In genomic region chr7:583410-584121, GRCh38 we compare ENCODE assay signal across 16 cellular contexts.
DNase-seq lines count a peak whose midpoint lies in the region; ATAC-seq and TF ChIP-seq lines count a peak whose summit lies in the region.
"Had no signal": no experiment of that assay in that cellular context is flagged by ENCODE, and none has a peak within 500 bp of the region (broad histone marks: within the 10 kb centered on the region; RNA-seq: fewer than 3 reads in every experiment).

No MANE protein-coding gene starts in this region.

- CTCF ChIA-PET in A673 (lab: Charles Lee) = no interaction called here

- H3K27ac ChIP-seq in KOPT-K1 (ENCODE audit: low read depth, low read length, poor library complexity, severe bottlenecking) (peak overlapping the region; percentile 77), A673 (ENCODE audit: low read depth, low read length, poor library complexity, severe bottlenecking) (no peak overlapping the region)
- H3K27ac ChIP-seq: A549, coronary artery, left lung had no signal

- H3K36me3 Mint-ChIP-seq in activated CD4-positive, alpha-beta T cell treated with anti-CD3 and anti-CD28 coated beads, Interleukin-2, amount 10 ng/mL, durations not matched to agents 24 days and 14 days (ENCODE audit: low read depth) = peaks cover 39% of the 10 kb centered on the region
- H3K36me3 Mint-ChIP-seq in central memory CD8-positive, alpha-beta T cell (ENCODE audit: insufficient read depth) = peaks cover 13% of the 10 kb centered on the region
- H3K36me3 Mint-ChIP-seq in progenitor cell of endocrine pancreas (ENCODE audit: insufficient read depth) = peaks cover 38% of the 10 kb centered on the region

- no peak overlapping the region for H3K4me3 ChIP-seq in A673 (ENCODE audit: low read depth, low read length, poor library complexity, severe bottlenecking)
- H3K4me3 ChIP-seq: A549, coronary artery, HAP-1, left lung had no signal

- H3K36me3 ChIP-seq in KOPT-K1 (ENCODE audit: insufficient read depth, low read length) = peaks cover 66% of the 10 kb centered on the region; the same call in 1 of the 2 replicates
- no peaks in the 10 kb centered on the region for H3K36me3 ChIP-seq in A673 (ENCODE audit: insufficient read depth, low read length, poor library complexity, severe bottlenecking)
- H3K36me3 ChIP-seq: HAP-1 had no signal

- peak; percentile 37 for ATAC-seq in central memory CD8-positive, alpha-beta T cell (replicated peaks; ENCODE audit: extremely low read depth, poor library complexity, severe bottlenecking)
- ATAC-seq in HG03571 (IDR thresholded peaks at IDR 0.05; ENCODE audit: unreplicated experiment) = no peak
- ATAC-seq: A549 had no signal

- H3K27ac Mint-ChIP-seq in activated CD4-positive, alpha-beta T cell treated with anti-CD3 and anti-CD28 coated beads, Interleukin-2, amount 10 ng/mL, durations not matched to agents 24 days and 14 days = peak overlapping the region; percentile 98
- H3K27ac Mint-ChIP-seq in central memory CD8-positive, alpha-beta T cell (ENCODE audit: low read depth) = peak overlapping the region; percentile 93
- peak overlapping the region; percentile 74 for H3K27ac Mint-ChIP-seq in progenitor cell of endocrine pancreas

- no peaks in the 10 kb centered on the region for H3K27me3 Mint-ChIP-seq in activated CD4-positive, alpha-beta T cell treated with anti-CD3 and anti-CD28 coated beads, Interleukin-2, amount 10 ng/mL, durations not matched to agents 24 days and 14 days
- no peaks in the 10 kb centered on the region for H3K27me3 Mint-ChIP-seq in central memory CD8-positive, alpha-beta T cell
- H3K27me3 Mint-ChIP-seq in progenitor cell of endocrine pancreas = no peaks in the 10 kb centered on the region

- BruUV-seq in A673 (replicated peaks; lab: Mats Ljungman, UMichigan) = no TSS peak

- no peak for DNase-seq in activated CD4-positive, alpha-beta T cell treated with anti-CD3 and anti-CD28 coated beads, Interleukin-2, amount 10 ng/mL, durations not matched to agents 24 days and 14 days
- DNase-seq in activated CD4-positive, alpha-beta T cell treated with anti-CD3 and anti-CD28 coated beads for 1 hour = no peak
- no peak for DNase-seq in central memory CD8-positive, alpha-beta T cell (ENCODE audit: low spot score in 2 of 2)
- no peak for DNase-seq in progenitor cell of endocrine pancreas (ENCODE audit: low spot score, unreplicated experiment)
- DNase-seq in GM03348 (ENCODE audit: low spot score) = no peak
- no peak for DNase-seq in A673 (ENCODE audit: low spot score)
- DNase-seq: DMS 273 treated with DMSO at 0.1 percent for 48 hours, hippocampal formation, NCI-H187 treated with DMSO at 0.1 percent for 48 hours, NCI-H524 treated with DMSO at 0.1 percent for 48 hours had no signal

- H3K9me3 Mint-ChIP-seq in activated CD4-positive, alpha-beta T cell treated with anti-CD3 and anti-CD28 coated beads, Interleukin-2, amount 10 ng/mL, durations not matched to agents 24 days and 14 days = peaks cover 24% of the 10 kb centered on the region
- H3K9me3 Mint-ChIP-seq in central memory CD8-positive, alpha-beta T cell = peaks cover 5% of the 10 kb centered on the region
- H3K9me3 Mint-ChIP-seq in progenitor cell of endocrine pancreas (ENCODE audit: low read depth) = peaks cover 5% of the 10 kb centered on the region

- H3K9me3 ChIP-seq in KOPT-K1 (ENCODE audit: insufficient read depth, low read length, poor library complexity, severe bottlenecking) (peaks cover 13% of the 10 kb centered on the region), A673 (ENCODE audit: low read depth, low read length, poor library complexity, severe bottlenecking) (no peaks in the 10 kb centered on the region)
- H3K9me3 ChIP-seq: A549, HAP-1 had no signal

- peaks cover 35% of the 10 kb centered on the region for H3K4me1 Mint-ChIP-seq in activated CD4-positive, alpha-beta T cell treated with anti-CD3 and anti-CD28 coated beads, Interleukin-2, amount 10 ng/mL, durations not matched to agents 24 days and 14 days
- peaks cover 28% of the 10 kb centered on the region for H3K4me1 Mint-ChIP-seq in central memory CD8-positive, alpha-beta T cell
- no peaks in the 10 kb centered on the region for H3K4me1 Mint-ChIP-seq in progenitor cell of endocrine pancreas (ENCODE audit: low read depth)

- no peaks in the 10 kb centered on the region for H3K27me3 ChIP-seq in A673 (replicated peaks; ENCODE audit: insufficient read depth, low read depth, low read length, poor library complexity)
- H3K27me3 ChIP-seq: left lung had no signal

- no peaks in the 10 kb centered on the region for H3K4me1 ChIP-seq in A673 (ENCODE audit: insufficient read depth, low read length, poor library complexity, severe bottlenecking)
- H3K4me1 ChIP-seq: A549, HAP-1, left lung had no signal

- H3K4me3 Mint-ChIP-seq in activated CD4-positive, alpha-beta T cell treated with anti-CD3 and anti-CD28 coated beads, Interleukin-2, amount 10 ng/mL, durations not matched to agents 24 days and 14 days = peak overlapping the region; percentile 86
- peak overlapping the region; percentile 86 for H3K4me3 Mint-ChIP-seq in central memory CD8-positive, alpha-beta T cell
- no peak overlapping the region for H3K4me3 Mint-ChIP-seq in progenitor cell of endocrine pancreas (ENCODE audit: low read depth)

- intact Hi-C loops in activated CD4-positive, alpha-beta T cell treated with anti-CD3 and anti-CD28 coated beads, Interleukin-2, amount 10 ng/mL, durations not matched to agents 24 days and 14 days (cut with micrococcal nuclease) = loop anchor here (1.0 to 5.0 kb wide), 3 partner anchors 35 to 143 kb away; partner anchors contain the start of genes DNAAF5 and PDGFA
- intact Hi-C loops in A673 (cut with micrococcal nuclease; ENCODE audit: unreplicated experiment) = no loop called here

- POLR2A ChIA-PET in A673 (lab: Charles Lee; ENCODE audit: low non-redundant PET) = no interaction called here

- TF ChIP-seq CTCF in progenitor cell of endocrine pancreas (IDR thresholded peaks at IDR 0.05; ENCODE audit: unreplicated experiment) = no peak
- TF ChIP-seq CTCF in A673 (conservative IDR thresholded peaks at IDR 0.05; ENCODE audit: low read depth, low read length) = no peak
